In the genomic region with DNA sequence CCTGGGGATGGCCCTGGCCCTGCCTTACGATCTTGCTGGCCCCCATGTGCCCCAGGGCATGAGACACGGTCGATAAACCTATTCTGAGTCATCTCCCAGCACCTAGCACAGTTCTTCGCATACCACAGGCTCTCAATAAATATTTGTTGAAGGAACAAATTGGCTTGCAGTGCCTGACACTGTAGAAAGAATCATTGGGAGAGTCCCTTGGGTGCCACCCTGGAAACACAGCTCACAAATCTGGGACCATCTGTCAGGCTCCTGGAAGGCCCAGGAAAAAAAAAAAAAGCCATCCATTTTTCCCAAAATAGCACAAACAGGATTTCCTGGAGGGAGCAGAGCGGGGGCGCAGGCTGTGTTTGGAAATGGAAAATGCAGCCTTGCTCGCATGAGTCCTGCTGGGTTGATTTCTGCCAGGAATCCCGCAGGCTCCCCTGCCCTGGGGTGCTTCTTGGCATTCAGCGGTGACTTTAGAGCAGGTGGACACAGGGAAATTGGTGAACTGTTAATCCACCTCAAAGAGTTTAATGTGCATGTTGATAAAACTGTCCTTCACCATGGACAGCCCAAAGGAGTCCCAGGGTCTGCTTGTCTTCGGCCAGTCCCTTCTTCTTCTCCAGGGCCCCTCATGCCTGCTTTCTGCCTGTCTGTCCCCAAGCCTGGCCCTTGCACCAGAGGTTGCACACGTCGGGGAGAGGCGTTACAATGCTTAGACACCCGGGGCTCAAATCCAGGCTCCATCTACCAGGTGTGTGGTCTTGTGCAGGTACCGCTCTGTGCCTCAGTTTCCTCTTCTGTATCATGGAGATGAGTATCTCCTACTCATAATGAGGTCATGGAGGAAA, we compare ENCODE assay signal across 10 cellular contexts.
DNase-seq lines count a peak whose midpoint lies in the region; ATAC-seq, FAIRE-seq and TF ChIP-seq lines count a peak whose summit lies in the region.
"Had no signal": no experiment of that assay in that cellular context is flagged by ENCODE, and none has a peak within 500 bp of the region (broad histone marks: within the 10 kb centered on the region; RNA-seq: fewer than 3 reads in every experiment).

No MANE protein-coding gene starts in this region.

- H4K20me1 ChIP-seq in endothelial cell of umbilical vein (replicated peaks; ENCODE audit: control insufficient read depth, extremely low read depth, insufficient read depth, low read length), result no peaks in the 10 kb centered on the region

- peak; percentile 78 for FAIRE-seq in endothelial cell of umbilical vein (lab: Jason Lieb, UNC)

- dilution Hi-C loops in endothelial cell of umbilical vein (cut with MboI; ENCODE audit: extremely low pct_ligation_motif_present, low sequenced_read_pairs), result no loop called here

- H2AFZ ChIP-seq in endothelial cell of umbilical vein (ENCODE audit: low read depth, low read length), result peak overlapping the region; percentile 28

- H3K9me3 ChIP-seq in endothelial cell of umbilical vein (replicated peaks; ENCODE audit: control insufficient read depth, insufficient read depth, low read length) (no peaks in the 10 kb centered on the region), colonic mucosa (no peaks in the 10 kb centered on the region)

- ATAC-seq in omental fat pad (ENCODE audit: low FRiP score) (peak; percentile 43), GM21786 (IDR thresholded peaks at IDR 0.05; ENCODE audit: unreplicated experiment) (no peak), esophagus mucosa (no peak)
- no peak for ATAC-seq in activated CD4-positive, CD25-positive, alpha-beta regulatory T cell treated with anti-CD3 and anti-CD28 coated beads, Interleukin-2, amount 50 U/mL, for 24 hours

- H3K4me1 ChIP-seq in endothelial cell of umbilical vein (ENCODE audit: control insufficient read depth, extremely low read depth, insufficient read depth, low read length) (peaks cover 14% of the 10 kb centered on the region), colonic mucosa (no peaks in the 10 kb centered on the region)

- no peak for TF ChIP-seq POLR2A in endothelial cell of umbilical vein (IDR thresholded peaks at IDR 0.05; ENCODE audit: low read depth, low read length)

- H3K9ac ChIP-seq in endothelial cell of umbilical vein (replicated peaks; ENCODE audit: extremely low read depth, insufficient read depth, low read length) (no peak overlapping the region), colonic mucosa (ENCODE audit: low read depth in 2 of 2, low read length in 2 of 2) (no peak overlapping the region)

- H3K79me2 ChIP-seq in endothelial cell of umbilical vein (ENCODE audit: control insufficient read depth, insufficient read depth, low read length), result no peaks in the 10 kb centered on the region

- H3K4me2 ChIP-seq in endothelial cell of umbilical vein (ENCODE audit: insufficient read depth, low read length), result peak overlapping the region; percentile 48

- H3K36me3 ChIP-seq in endothelial cell of umbilical vein (ENCODE audit: control insufficient read depth in 2 of 2, extremely low read depth in 1 of 2, insufficient read depth in 2 of 2, low read length in 2 of 2) (no peaks in the 10 kb centered on the region), colonic mucosa (no peaks in the 10 kb centered on the region)
- H3K36me3 ChIP-seq: brain microvascular endothelial cell had no signal

- DNase-seq in ELF-1 (ENCODE audit: low read depth, low spot score), result peak; percentile 77
- DNase-seq in NCI-H345 treated with DMSO at 0.1 percent for 48 hours (lab: John Stamatoyannopoulos, UW; ENCODE audit: unreplicated experiment), result peak; percentile 70
- DNase-seq in endothelial cell of umbilical vein (ENCODE audit: low read depth, low spot score), result peak; percentile 41
- DNase-seq in omental fat pad (ENCODE audit: low spot score), result no peak
- DNase-seq in colonic mucosa, result no peak
- DNase-seq: brain microvascular endothelial cell, HFFc6 had no signal

- H3K4me3 ChIP-seq in endothelial cell of umbilical vein (replicated peaks in 1 of 3; ENCODE audit: insufficient read depth in 1 of 3, low read depth in 1 of 3, low read length in 3 of 3), result no peak overlapping the region
- H3K4me3 ChIP-seq in colonic mucosa, result no peak overlapping the region

- POLR2A ChIA-PET in endothelial cell of umbilical vein (lab: Charles Lee), result no interaction called here

- H3K27me3 ChIP-seq in endothelial cell of umbilical vein (ENCODE audit: control insufficient read depth in 2 of 2, insufficient read depth in 2 of 2, low read length in 2 of 2) (no peaks in the 10 kb centered on the region), colonic mucosa (no peaks in the 10 kb centered on the region)
- H3K27me3 ChIP-seq: brain microvascular endothelial cell had no signal

- CTCF ChIA-PET in endothelial cell of umbilical vein (lab: Charles Lee), result no interaction called here

- TF ChIP-seq CTCF in endothelial cell of umbilical vein (IDR thresholded peaks at IDR 0.05; ENCODE audit: extremely low read depth in 1 of 2, insufficient read depth in 1 of 2, low read depth in 1 of 2, low read length in 2 of 2) (no peak), omental fat pad (IDR thresholded peaks at IDR 0.05) (no peak), colonic mucosa (IDR thresholded peaks at IDR 0.05) (no peak)

- H3K27ac ChIP-seq in endothelial cell of umbilical vein (ENCODE audit: insufficient read depth, low read depth, low read length) (no peak overlapping the region), colonic mucosa (no peak overlapping the region)
- H3K27ac ChIP-seq: brain microvascular endothelial cell had no signal

- intact Hi-C loops in endothelial cell of umbilical vein (cut with micrococcal nuclease), result loop anchor here (10.0 kb wide), 1 partner anchor 1184 kb away; no protein-coding TSS in a partner anchor
- intact Hi-C loops in colonic mucosa (cut with DNase I), result no loop called here

- no TSS peak for BruUV-seq in endothelial cell of umbilical vein (replicated peaks; lab: Mats Ljungman, UMichigan)

- no peaks in the 10 kb centered on the region for H3K9me1 ChIP-seq in endothelial cell of umbilical vein (replicated peaks; ENCODE audit: control insufficient read depth, extremely low read depth, insufficient read depth, low read length)

TF ChIP-seq in endothelial cell of umbilical vein, 7 proteins besides CTCF, POLR2A, EP300 and RAD21:
- TF ChIP-seq, protein P1, sequence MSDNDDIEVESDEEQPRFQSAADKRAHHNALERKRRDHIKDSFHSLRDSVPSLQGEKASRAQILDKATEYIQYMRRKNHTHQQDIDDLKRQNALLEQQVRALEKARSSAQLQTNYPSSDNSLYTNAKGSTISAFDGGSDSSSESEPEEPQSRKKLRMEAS (IDR thresholded peaks at IDR 0.05; ENCODE audit: insufficient read depth, insufficient read length), result no peak
- TF ChIP-seq POLR2AphosphoS5 (IDR thresholded peaks at IDR 0.05; ENCODE audit: insufficient read depth, low read depth, low read length), result no peak
- no peak for TF ChIP-seq GATA2 (IDR thresholded peaks at IDR 0.05; ENCODE audit: insufficient read depth, insufficient read length, low read depth, low read length)
- TF ChIP-seq FOS (IDR thresholded peaks at IDR 0.05; ENCODE audit: borderline replicate concordance, insufficient read depth, low read length), result no peak
- TF ChIP-seq JUN (IDR thresholded peaks at IDR 0.05; ENCODE audit: borderline replicate concordance, insufficient read depth, insufficient read length, low read depth), result no peak
- no peak for TF ChIP-seq EZH2 (IDR thresholded peaks at IDR 0.05; ENCODE audit: borderline replicate concordance, low read depth, low read length, severe bottlenecking)
- no peak for TF ChIP-seq MYC (IDR thresholded peaks at IDR 0.05; ENCODE audit: low read depth, low read length)

Comparison
In these comparisons a context has a peak if more than half of its experiments do, and no peak if none do; other contexts are left out.
1. DNase-seq: peak in ELF-1 (single experiment), NCI-H345 treated with DMSO at 0.1 percent for 48 hours (single experiment) and endothelial cell of umbilical vein (single experiment); none in omental fat pad (single experiment) and colonic mucosa (single experiment).